29 cellular contexts compared by ENCODE assay signal in the genomic region with DNA sequence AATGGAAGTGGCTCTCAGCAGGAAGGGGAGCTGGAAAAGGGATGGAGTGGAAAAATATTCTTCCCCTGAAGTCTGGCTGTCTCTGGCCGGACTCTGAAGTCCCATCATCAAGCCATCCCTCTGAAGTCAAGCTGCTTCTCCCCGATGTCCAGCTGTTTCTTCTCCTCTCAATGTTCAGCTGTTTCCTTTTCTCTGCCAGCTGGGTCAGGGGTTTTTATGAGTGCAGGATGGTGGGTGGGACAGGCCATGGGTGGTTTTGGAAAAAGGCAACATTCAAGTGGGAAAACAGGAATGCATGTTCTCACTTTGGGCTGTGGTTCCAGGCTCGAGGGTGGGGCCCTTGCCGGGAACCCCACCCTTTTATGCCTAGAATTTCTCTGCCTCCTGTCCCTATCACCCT.
"Had no signal": no experiment of that assay in that cellular context is flagged by ENCODE, and none has a peak within 500 bp of the region (broad histone marks: within the 10 kb centered on the region; RNA-seq: fewer than 3 reads in every experiment).

No MANE protein-coding gene starts in this region.

- H3K27ac Mint-ChIP-seq: activated B cell treated with CpG ODN at 0.5 μM for 24 hours; activated CD8-positive, alpha-beta T cell treated with anti-CD3 and anti-CD28 coated beads for 36 hours; activated naive CD4-positive, alpha-beta T cell treated with anti-CD3 and anti-CD28 coated beads for 36 hours; activated naive CD4-positive, alpha-beta T cell treated with anti-CD3 and anti-CD28 coated beads, Interleukin-2, amount 50 U/mL, for 24 hours; activated naive CD8-positive, alpha-beta T cell treated with anti-CD3 and anti-CD28 coated beads for 36 hours; activated naive CD8-positive, alpha-beta T cell treated with anti-CD3 and anti-CD28 coated beads, Interleukin-2, amount 50 U/mL, for 24 hours; activated T-helper 2 cell treated with anti-CD3 and anti-CD28 coated beads, Interferon-gamma antibody, Interleukin-2, Interleukin-4, amounts not matched to agents 10 μg/mL and 5 μg/mL and 100 μg/mL, durations not matched to agents 14 hours and 24 hours and 36 hours; brain; T-cell; T-helper 1 cell treated with Interleukin-12 subunit alpha and Interleukin-12 subunit beta and Interleukin-4 antibody, amounts not matched to agents 30 μg/mL and 1 μg/mL, for 36 hours had no signal

- ATAC-seq: activated CD4-positive, CD25-positive, alpha-beta regulatory T cell treated with anti-CD3 and anti-CD28 coated beads, Interleukin-2, amount 50 U/mL, for 24 hours; activated CD8-positive, alpha-beta T cell treated with anti-CD3 and anti-CD28 coated beads for 36 hours; activated naive CD8-positive, alpha-beta T cell treated with anti-CD3 and anti-CD28 coated beads, Interleukin-2, amount 50 U/mL, for 24 hours; activated T-cell treated with anti-CD3 and anti-CD28 coated beads, Interleukin-2, amount 50 U/mL, for 4 hours; foreskin keratinocyte; gastrocnemius medialis; heart left ventricle; T-cell had no signal

- H3K4me3 Mint-ChIP-seq: activated B cell treated with CpG ODN at 0.5 μM for 24 hours; activated CD8-positive, alpha-beta T cell treated with anti-CD3 and anti-CD28 coated beads for 36 hours; activated naive CD4-positive, alpha-beta T cell treated with anti-CD3 and anti-CD28 coated beads for 36 hours; activated naive CD4-positive, alpha-beta T cell treated with anti-CD3 and anti-CD28 coated beads, Interleukin-2, amount 50 U/mL, for 24 hours; activated naive CD8-positive, alpha-beta T cell treated with anti-CD3 and anti-CD28 coated beads for 36 hours; activated naive CD8-positive, alpha-beta T cell treated with anti-CD3 and anti-CD28 coated beads, Interleukin-2, amount 50 U/mL, for 24 hours; activated T-cell treated with anti-CD3 and anti-CD28 coated beads, Interleukin-2, amount 50 U/mL, for 4 hours; brain; T-cell; T-helper 1 cell treated with Interleukin-12 subunit alpha and Interleukin-12 subunit beta and Interleukin-4 antibody, amounts not matched to agents 30 μg/mL and 1 μg/mL, for 36 hours had no signal

- H3K9me3 Mint-ChIP-seq: activated B cell treated with CpG ODN at 0.5 μM for 24 hours; activated CD8-positive, alpha-beta T cell treated with anti-CD3 and anti-CD28 coated beads for 36 hours; activated naive CD4-positive, alpha-beta T cell treated with anti-CD3 and anti-CD28 coated beads for 36 hours; activated naive CD4-positive, alpha-beta T cell treated with anti-CD3 and anti-CD28 coated beads, Interleukin-2, amount 50 U/mL, for 24 hours; activated naive CD8-positive, alpha-beta T cell treated with anti-CD3 and anti-CD28 coated beads for 36 hours; activated naive CD8-positive, alpha-beta T cell treated with anti-CD3 and anti-CD28 coated beads, Interleukin-2, amount 50 U/mL, for 24 hours; activated T-cell treated with anti-CD3 and anti-CD28 coated beads, Interleukin-2, amount 50 U/mL, for 4 hours; activated T-helper 2 cell treated with anti-CD3 and anti-CD28 coated beads, Interferon-gamma antibody, Interleukin-2, Interleukin-4, amounts not matched to agents 10 μg/mL and 5 μg/mL and 100 μg/mL, durations not matched to agents 14 hours and 24 hours and 36 hours; T-cell; T-helper 1 cell treated with Interleukin-12 subunit alpha and Interleukin-12 subunit beta and Interleukin-4 antibody, amounts not matched to agents 30 μg/mL and 1 μg/mL, for 36 hours had no signal

- H3K27me3 Mint-ChIP-seq: activated B cell treated with CpG ODN at 0.5 μM for 24 hours; activated naive CD8-positive, alpha-beta T cell treated with anti-CD3 and anti-CD28 coated beads, Interleukin-2, amount 50 U/mL, for 24 hours had no signal

- DNase-seq: activated B cell treated with CpG ODN at 0.5 μM for 24 hours; activated CD4-positive, alpha-beta T cell treated with anti-CD3 and anti-CD28 coated beads for 48 hours; activated CD4-positive, alpha-beta T cell treated with anti-CD3 and anti-CD28 coated beads, Interleukin-2, amount 50 U/mL, for 1 hour; activated CD4-positive, alpha-beta T cell treated with anti-CD3 and anti-CD28 coated beads, Interleukin-2, amount 50 U/mL, for 48 hours; activated CD8-positive, alpha-beta memory T cell treated with anti-CD3 and anti-CD28 coated beads for 24 hours; activated CD8-positive, alpha-beta T cell treated with anti-CD3 and anti-CD28 coated beads for 36 hours; activated effector memory CD4-positive, alpha-beta T cell treated with anti-CD3 and anti-CD28 coated beads, Interleukin-2, amount 50 U/mL, for 16 hours; activated naive CD4-positive, alpha-beta T cell treated with anti-CD3 and anti-CD28 coated beads for 36 hours; activated naive CD8-positive, alpha-beta T cell treated with anti-CD3 and anti-CD28 coated beads for 36 hours; activated naive CD8-positive, alpha-beta T cell treated with anti-CD3 and anti-CD28 coated beads, Interleukin-2, amount 50 U/mL, for 24 hours; activated T-cell treated with anti-CD3 and anti-CD28 coated beads, Interleukin-2, amount 50 U/mL, for 4 hours; adrenal gland; central memory CD4-positive, alpha-beta T cell; cerebellar nuclear complex; colonic mucosa; effector CD8-positive, alpha-beta T cell; erythroblast; foreskin keratinocyte; gastrocnemius medialis; glutamatergic neuron; heart left ventricle; T-cell; T-helper 9 cell; WERI-Rb-1 had no signal

- H3K36me3 Mint-ChIP-seq: activated naive CD4-positive, alpha-beta T cell treated with anti-CD3 and anti-CD28 coated beads, Interleukin-2, amount 50 U/mL, for 24 hours; activated naive CD8-positive, alpha-beta T cell treated with anti-CD3 and anti-CD28 coated beads for 36 hours; brain; T-cell had no signal

- H3K4me1 Mint-ChIP-seq: activated B cell treated with CpG ODN at 0.5 μM for 24 hours had no signal
